1 cellular context compared by ENCODE assay signal in the genomic region with DNA sequence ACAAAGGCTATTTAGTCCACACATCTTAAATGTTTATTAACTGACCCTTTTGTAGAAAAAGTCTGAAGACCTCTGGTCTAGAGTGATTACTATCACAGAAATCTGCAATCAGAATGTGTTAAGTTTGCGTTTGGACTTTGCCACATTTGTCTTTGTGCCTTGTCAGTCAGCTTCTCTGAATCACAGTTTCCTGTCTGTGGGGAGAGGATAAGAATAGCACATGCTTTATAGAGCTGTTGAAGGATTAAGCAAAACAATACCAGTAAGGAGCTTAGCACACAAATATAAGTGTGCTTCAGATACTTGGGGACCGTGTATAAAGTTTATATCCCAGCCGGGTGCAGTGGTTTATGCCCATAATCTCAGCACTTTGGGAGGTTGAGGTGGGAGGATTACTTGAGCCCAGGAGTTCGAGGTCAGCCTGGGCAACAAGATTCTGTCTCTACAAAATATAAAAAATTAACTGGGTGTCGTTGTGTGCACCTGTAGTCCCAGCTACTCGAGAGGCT.
TF ChIP-seq lines count a peak whose summit lies in the region.

No MANE protein-coding gene starts in this region.

TF ChIP-seq in K562, 482 proteins besides CTCF, POLR2A, EP300 and RAD21 (continued from another document and continues in another):
- TF ChIP-seq, protein P1, sequence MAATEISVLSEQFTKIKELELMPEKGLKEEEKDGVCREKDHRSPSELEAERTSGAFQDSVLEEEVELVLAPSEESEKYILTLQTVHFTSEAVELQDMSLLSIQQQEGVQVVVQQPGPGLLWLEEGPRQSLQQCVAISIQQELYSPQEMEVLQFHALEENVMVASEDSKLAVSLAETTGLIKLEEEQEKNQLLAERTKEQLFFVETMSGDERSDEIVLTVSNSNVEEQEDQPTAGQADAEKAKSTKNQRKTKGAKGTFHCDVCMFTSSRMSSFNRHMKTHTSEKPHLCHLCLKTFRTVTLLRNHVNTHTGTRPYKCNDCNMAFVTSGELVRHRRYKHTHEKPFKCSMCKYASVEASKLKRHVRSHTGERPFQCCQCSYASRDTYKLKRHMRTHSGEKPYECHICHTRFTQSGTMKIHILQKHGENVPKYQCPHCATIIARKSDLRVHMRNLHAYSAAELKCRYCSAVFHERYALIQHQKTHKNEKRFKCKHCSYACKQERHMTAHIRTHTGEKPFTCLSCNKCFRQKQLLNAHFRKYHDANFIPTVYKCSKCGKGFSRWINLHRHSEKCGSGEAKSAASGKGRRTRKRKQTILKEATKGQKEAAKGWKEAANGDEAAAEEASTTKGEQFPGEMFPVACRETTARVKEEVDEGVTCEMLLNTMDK (IDR thresholded peaks at IDR 0.05; ENCODE audit: borderline replicate concordance, insufficient read depth, low read depth, low read length, poor library complexity, severe bottlenecking), result no peak
- no peak for TF ChIP-seq SMARCA5 (IDR thresholded peaks at IDR 0.05)
- peak; percentile 83 for TF ChIP-seq CBFA2T3 (IDR thresholded peaks at IDR 0.05)
- TF ChIP-seq, protein P2, sequence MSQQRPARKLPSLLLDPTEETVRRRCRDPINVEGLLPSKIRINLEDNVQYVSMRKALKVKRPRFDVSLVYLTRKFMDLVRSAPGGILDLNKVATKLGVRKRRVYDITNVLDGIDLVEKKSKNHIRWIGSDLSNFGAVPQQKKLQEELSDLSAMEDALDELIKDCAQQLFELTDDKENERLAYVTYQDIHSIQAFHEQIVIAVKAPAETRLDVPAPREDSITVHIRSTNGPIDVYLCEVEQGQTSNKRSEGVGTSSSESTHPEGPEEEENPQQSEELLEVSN (IDR thresholded peaks at IDR 0.05; ENCODE audit: borderline replicate concordance in 1 of 2, extremely low read depth in 1 of 2, insufficient read depth in 1 of 2, insufficient read length in 1 of 2, low read depth in 1 of 2, low read length in 1 of 2, poor library complexity in 1 of 2, severe bottlenecking in 1 of 2), result no peak
- no peak for TF ChIP-seq ZBTB8A (IDR thresholded peaks at IDR 0.05; ENCODE audit: partially characterized antibody)
- TF ChIP-seq RFX5 (IDR thresholded peaks at IDR 0.05; ENCODE audit: low read depth, low read length), result no peak
- TF ChIP-seq PRMT5 (CRISPR knock-in tag; IDR thresholded peaks at IDR 0.05), result no peak
- TF ChIP-seq MTA2 (IDR thresholded peaks at IDR 0.05; ENCODE audit: low read depth), result peak; percentile 38; the same call in 1 of the 2 replicates
- TF ChIP-seq ZNF174 (CRISPR knock-in tag; IDR thresholded peaks at IDR 0.05), result no peak
- TF ChIP-seq, protein P3, sequence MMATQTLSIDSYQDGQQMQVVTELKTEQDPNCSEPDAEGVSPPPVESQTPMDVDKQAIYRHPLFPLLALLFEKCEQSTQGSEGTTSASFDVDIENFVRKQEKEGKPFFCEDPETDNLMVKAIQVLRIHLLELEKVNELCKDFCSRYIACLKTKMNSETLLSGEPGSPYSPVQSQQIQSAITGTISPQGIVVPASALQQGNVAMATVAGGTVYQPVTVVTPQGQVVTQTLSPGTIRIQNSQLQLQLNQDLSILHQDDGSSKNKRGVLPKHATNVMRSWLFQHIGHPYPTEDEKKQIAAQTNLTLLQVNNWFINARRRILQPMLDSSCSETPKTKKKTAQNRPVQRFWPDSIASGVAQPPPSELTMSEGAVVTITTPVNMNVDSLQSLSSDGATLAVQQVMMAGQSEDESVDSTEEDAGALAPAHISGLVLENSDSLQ (IDR thresholded peaks at IDR 0.05), result peak; percentile 84
- no peak for TF ChIP-seq NR3C1 (CRISPR knock-in tag; IDR thresholded peaks at IDR 0.05)
- TF ChIP-seq, protein P4, sequence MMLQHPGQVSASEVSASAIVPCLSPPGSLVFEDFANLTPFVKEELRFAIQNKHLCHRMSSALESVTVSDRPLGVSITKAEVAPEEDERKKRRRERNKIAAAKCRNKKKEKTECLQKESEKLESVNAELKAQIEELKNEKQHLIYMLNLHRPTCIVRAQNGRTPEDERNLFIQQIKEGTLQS (IDR thresholded peaks at IDR 0.05), result peak; percentile 30; the same call in 1 of the 2 replicates
- TF ChIP-seq, protein P4 (CRISPR knock-in tag; conservative IDR thresholded peaks at IDR 0.05), result no peak
- TF ChIP-seq GTF2A2 (tag; IDR thresholded peaks at IDR 0.05), result no peak
- TF ChIP-seq IFI16 (CRISPR knock-in tag; IDR thresholded peaks at IDR 0.05), result no peak
- TF ChIP-seq, protein P5, sequence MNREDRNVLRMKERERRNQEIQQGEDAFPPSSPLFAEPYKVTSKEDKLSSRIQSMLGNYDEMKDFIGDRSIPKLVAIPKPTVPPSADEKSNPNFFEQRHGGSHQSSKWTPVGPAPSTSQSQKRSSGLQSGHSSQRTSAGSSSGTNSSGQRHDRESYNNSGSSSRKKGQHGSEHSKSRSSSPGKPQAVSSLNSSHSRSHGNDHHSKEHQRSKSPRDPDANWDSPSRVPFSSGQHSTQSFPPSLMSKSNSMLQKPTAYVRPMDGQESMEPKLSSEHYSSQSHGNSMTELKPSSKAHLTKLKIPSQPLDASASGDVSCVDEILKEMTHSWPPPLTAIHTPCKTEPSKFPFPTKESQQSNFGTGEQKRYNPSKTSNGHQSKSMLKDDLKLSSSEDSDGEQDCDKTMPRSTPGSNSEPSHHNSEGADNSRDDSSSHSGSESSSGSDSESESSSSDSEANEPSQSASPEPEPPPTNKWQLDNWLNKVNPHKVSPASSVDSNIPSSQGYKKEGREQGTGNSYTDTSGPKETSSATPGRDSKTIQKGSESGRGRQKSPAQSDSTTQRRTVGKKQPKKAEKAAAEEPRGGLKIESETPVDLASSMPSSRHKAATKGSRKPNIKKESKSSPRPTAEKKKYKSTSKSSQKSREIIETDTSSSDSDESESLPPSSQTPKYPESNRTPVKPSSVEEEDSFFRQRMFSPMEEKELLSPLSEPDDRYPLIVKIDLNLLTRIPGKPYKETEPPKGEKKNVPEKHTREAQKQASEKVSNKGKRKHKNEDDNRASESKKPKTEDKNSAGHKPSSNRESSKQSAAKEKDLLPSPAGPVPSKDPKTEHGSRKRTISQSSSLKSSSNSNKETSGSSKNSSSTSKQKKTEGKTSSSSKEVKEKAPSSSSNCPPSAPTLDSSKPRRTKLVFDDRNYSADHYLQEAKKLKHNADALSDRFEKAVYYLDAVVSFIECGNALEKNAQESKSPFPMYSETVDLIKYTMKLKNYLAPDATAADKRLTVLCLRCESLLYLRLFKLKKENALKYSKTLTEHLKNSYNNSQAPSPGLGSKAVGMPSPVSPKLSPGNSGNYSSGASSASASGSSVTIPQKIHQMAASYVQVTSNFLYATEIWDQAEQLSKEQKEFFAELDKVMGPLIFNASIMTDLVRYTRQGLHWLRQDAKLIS (CRISPR knock-in tag; IDR thresholded peaks at IDR 0.05), result no peak
- TF ChIP-seq CBX5 (IDR thresholded peaks at IDR 0.05; ENCODE audit: borderline replicate concordance, low read depth), result no peak
- TF ChIP-seq, protein P6, sequence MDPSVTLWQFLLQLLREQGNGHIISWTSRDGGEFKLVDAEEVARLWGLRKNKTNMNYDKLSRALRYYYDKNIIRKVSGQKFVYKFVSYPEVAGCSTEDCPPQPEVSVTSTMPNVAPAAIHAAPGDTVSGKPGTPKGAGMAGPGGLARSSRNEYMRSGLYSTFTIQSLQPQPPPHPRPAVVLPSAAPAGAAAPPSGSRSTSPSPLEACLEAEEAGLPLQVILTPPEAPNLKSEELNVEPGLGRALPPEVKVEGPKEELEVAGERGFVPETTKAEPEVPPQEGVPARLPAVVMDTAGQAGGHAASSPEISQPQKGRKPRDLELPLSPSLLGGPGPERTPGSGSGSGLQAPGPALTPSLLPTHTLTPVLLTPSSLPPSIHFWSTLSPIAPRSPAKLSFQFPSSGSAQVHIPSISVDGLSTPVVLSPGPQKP (CRISPR knock-in tag; IDR thresholded peaks at IDR 0.05), result no peak
- no peak for TF ChIP-seq SNRNP70 (optimal IDR thresholded peaks at IDR 0.05; ENCODE audit: low read depth, low read length)
- TF ChIP-seq BMI1 (IDR thresholded peaks at IDR 0.05; ENCODE audit: low read length), result no peak
- TF ChIP-seq TAF15 (IDR thresholded peaks at IDR 0.05; ENCODE audit: low read depth, low read length), result no peak
- TF ChIP-seq TRIM28 (IDR thresholded peaks at IDR 0.05), result no peak
- peak; percentile 71 for TF ChIP-seq TEAD4 (IDR thresholded peaks at IDR 0.05; ENCODE audit: low read length)
- no peak for TF ChIP-seq TEAD4 (CRISPR knock-in tag; IDR thresholded peaks at IDR 0.05; ENCODE audit: borderline replicate concordance)
- no peak for TF ChIP-seq ZBTB7A (IDR thresholded peaks at IDR 0.05; ENCODE audit: borderline replicate concordance, control insufficient read depth, low read depth, low read length)
- no peak for TF ChIP-seq TSC22D4 (tag; IDR thresholded peaks at IDR 0.05)
- TF ChIP-seq NFE2 (IDR thresholded peaks at IDR 0.05; ENCODE audit: low read depth), result no peak
- TF ChIP-seq, protein P7, sequence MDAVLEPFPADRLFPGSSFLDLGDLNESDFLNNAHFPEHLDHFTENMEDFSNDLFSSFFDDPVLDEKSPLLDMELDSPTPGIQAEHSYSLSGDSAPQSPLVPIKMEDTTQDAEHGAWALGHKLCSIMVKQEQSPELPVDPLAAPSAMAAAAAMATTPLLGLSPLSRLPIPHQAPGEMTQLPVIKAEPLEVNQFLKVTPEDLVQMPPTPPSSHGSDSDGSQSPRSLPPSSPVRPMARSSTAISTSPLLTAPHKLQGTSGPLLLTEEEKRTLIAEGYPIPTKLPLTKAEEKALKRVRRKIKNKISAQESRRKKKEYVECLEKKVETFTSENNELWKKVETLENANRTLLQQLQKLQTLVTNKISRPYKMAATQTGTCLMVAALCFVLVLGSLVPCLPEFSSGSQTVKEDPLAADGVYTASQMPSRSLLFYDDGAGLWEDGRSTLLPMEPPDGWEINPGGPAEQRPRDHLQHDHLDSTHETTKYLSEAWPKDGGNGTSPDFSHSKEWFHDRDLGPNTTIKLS (IDR thresholded peaks at IDR 0.05; ENCODE audit: borderline replicate concordance, low read depth), result no peak
- TF ChIP-seq, protein P8, sequence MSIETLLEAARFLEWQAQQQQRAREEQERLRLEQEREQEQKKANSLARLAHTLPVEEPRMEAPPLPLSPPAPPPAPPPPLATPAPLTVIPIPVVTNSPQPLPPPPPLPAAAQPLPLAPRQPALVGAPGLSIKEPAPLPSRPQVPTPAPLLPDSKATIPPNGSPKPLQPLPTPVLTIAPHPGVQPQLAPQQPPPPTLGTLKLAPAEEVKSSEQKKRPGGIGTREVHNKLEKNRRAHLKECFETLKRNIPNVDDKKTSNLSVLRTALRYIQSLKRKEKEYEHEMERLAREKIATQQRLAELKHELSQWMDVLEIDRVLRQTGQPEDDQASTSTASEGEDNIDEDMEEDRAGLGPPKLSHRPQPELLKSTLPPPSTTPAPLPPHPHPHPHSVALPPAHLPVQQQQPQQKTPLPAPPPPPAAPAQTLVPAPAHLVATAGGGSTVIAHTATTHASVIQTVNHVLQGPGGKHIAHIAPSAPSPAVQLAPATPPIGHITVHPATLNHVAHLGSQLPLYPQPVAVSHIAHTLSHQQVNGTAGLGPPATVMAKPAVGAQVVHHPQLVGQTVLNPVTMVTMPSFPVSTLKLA (conservative IDR thresholded peaks at IDR 0.05), result 0 out of 4 replicates have a peak, but pooled peaks of 1 of the 2 experiments have one; percentile 29
- no peak for TF ChIP-seq BDP1 (IDR thresholded peaks at IDR 0.05; ENCODE audit: insufficient read depth, insufficient read length)
- no peak for TF ChIP-seq SMC3 (conservative IDR thresholded peaks at IDR 0.05; ENCODE audit: insufficient read depth, low read depth, low read length)
- 0 out of 4 replicates have a peak, but pooled peaks of 1 of the 2 experiments have one; percentile 39 for TF ChIP-seq TRIM24 (IDR thresholded peaks at IDR 0.05)
- TF ChIP-seq TEAD1 (CRISPR knock-in tag; IDR thresholded peaks at IDR 0.05), result no peak
- TF ChIP-seq NCOA6 (IDR thresholded peaks at IDR 0.05), result no peak
- 0 out of 2 replicates have a peak, but pooled peaks have one; percentile 13 for TF ChIP-seq MYC (IDR thresholded peaks at IDR 0.05; ENCODE audit: low read depth, low read length)
- TF ChIP-seq MYC (CRISPR knock-in tag; IDR thresholded peaks at IDR 0.05; ENCODE audit: borderline replicate concordance, low read depth), result no peak
- no peak for TF ChIP-seq THRAP3 (IDR thresholded peaks at IDR 0.05; ENCODE audit: borderline replicate concordance)
- TF ChIP-seq JUND (IDR thresholded peaks at IDR 0.05; ENCODE audit: borderline replicate concordance, low read depth, low read length), result peak; percentile 64; the same call in 1 of the 2 replicates
- TF ChIP-seq JUND (tag; IDR thresholded peaks at IDR 0.05; ENCODE audit: borderline replicate concordance, low read depth, low read length), result peak; percentile 50; the same call in 2 of the 3 replicates
- no peak for TF ChIP-seq ZNF324 (CRISPR knock-in tag; IDR thresholded peaks at IDR 0.05)
- TF ChIP-seq SMARCA4 (IDR thresholded peaks at IDR 0.05), result 0 out of 2 replicates have a peak, but pooled peaks have one; percentile 49
- TF ChIP-seq ZNF124 (CRISPR knock-in tag; IDR thresholded peaks at IDR 0.05), result no peak
- 0 out of 2 replicates have a peak, but pooled peaks have one; percentile 23 for TF ChIP-seq ZNF584 (CRISPR knock-in tag; IDR thresholded peaks at IDR 0.05; ENCODE audit: low read depth)
- TF ChIP-seq ZNF184 (CRISPR knock-in tag; IDR thresholded peaks at IDR 0.05), result no peak
- TF ChIP-seq MCM7 (IDR thresholded peaks at IDR 0.05), result no peak
- no peak for TF ChIP-seq BCOR (IDR thresholded peaks at IDR 0.05)
- no peak for TF ChIP-seq E2F3 (CRISPR knock-in tag; IDR thresholded peaks at IDR 0.05)
- TF ChIP-seq PCBP1 (IDR thresholded peaks at IDR 0.05; ENCODE audit: low read depth, low read length, poor library complexity, severe bottlenecking), result no peak
- TF ChIP-seq KLF13 (tag; IDR thresholded peaks at IDR 0.05; ENCODE audit: borderline replicate concordance, low read depth), result no peak
- TF ChIP-seq ZNF41 (CRISPR knock-in tag; conservative IDR thresholded peaks at IDR 0.05), result no peak
- peak; percentile 49 for TF ChIP-seq GABPA (tag; conservative IDR thresholded peaks at IDR 0.05; ENCODE audit: low read depth)
- TF ChIP-seq, protein P9, sequence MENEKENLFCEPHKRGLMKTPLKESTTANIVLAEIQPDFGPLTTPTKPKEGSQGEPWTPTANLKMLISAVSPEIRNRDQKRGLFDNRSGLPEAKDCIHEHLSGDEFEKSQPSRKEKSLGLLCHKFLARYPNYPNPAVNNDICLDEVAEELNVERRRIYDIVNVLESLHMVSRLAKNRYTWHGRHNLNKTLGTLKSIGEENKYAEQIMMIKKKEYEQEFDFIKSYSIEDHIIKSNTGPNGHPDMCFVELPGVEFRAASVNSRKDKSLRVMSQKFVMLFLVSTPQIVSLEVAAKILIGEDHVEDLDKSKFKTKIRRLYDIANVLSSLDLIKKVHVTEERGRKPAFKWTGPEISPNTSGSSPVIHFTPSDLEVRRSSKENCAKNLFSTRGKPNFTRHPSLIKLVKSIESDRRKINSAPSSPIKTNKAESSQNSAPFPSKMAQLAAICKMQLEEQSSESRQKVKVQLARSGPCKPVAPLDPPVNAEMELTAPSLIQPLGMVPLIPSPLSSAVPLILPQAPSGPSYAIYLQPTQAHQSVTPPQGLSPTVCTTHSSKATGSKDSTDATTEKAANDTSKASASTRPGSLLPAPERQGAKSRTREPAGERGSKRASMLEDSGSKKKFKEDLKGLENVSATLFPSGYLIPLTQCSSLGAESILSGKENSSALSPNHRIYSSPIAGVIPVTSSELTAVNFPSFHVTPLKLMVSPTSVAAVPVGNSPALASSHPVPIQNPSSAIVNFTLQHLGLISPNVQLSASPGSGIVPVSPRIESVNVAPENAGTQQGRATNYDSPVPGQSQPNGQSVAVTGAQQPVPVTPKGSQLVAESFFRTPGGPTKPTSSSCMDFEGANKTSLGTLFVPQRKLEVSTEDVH (IDR thresholded peaks at IDR 0.05; ENCODE audit: low read depth, partially characterized antibody), result no peak
- TF ChIP-seq TARDBP (IDR thresholded peaks at IDR 0.05), result no peak
